In genomic region chrX:136431625-136432024, GRCh38 we compare ENCODE assay signal across 31 cellular contexts. TPM values are rescaled to one million over a fixed set of nuclear protein-coding genes. Genes with fewer than 3 reads are reported as not detected.
"Had no signal": no experiment of that assay in that cellular context is flagged by ENCODE, and none has a peak within 500 bp of the region (broad histone marks: within the 10 kb centered on the region; RNA-seq: fewer than 3 reads in every experiment).

No MANE protein-coding gene starts in this region.

- H3K27me3 Mint-ChIP-seq: activated CD4-positive, alpha-beta memory T cell treated with anti-CD3 and anti-CD28 coated beads, Interleukin-2, amount 10 ng/mL, durations not matched to agents 7 days and 5 days; activated CD8-positive, alpha-beta memory T cell treated with anti-CD3 and anti-CD28 coated beads, Interleukin-2, amount 10 ng/mL, durations not matched to agents 7 days and 5 days; activated naive CD4-positive, alpha-beta T cell treated with anti-CD3 and anti-CD28 coated beads, Interleukin-2, amount 50 U/mL, for 24 hours; activated naive CD8-positive, alpha-beta T cell treated with anti-CD3 and anti-CD28 coated beads for 36 hours; activated naive CD8-positive, alpha-beta T cell treated with anti-CD3 and anti-CD28 coated beads, Interleukin-2, amount 50 U/mL, for 24 hours had no signal

- H3K36me3 Mint-ChIP-seq: activated CD8-positive, alpha-beta memory T cell treated with anti-CD3 and anti-CD28 coated beads, Interleukin-2, amount 10 ng/mL, durations not matched to agents 7 days and 5 days; activated naive CD4-positive, alpha-beta T cell treated with anti-CD3 and anti-CD28 coated beads, Interleukin-2, amount 50 U/mL, for 24 hours; activated naive CD8-positive, alpha-beta T cell treated with anti-CD3 and anti-CD28 coated beads for 36 hours had no signal

- H3K9me3 Mint-ChIP-seq: activated CD4-positive, alpha-beta memory T cell treated with anti-CD3 and anti-CD28 coated beads, Interleukin-2, amount 10 ng/mL, durations not matched to agents 7 days and 5 days; activated naive CD4-positive, alpha-beta T cell treated with anti-CD3 and anti-CD28 coated beads, Interleukin-2, amount 50 U/mL, for 24 hours; activated naive CD8-positive, alpha-beta T cell treated with anti-CD3 and anti-CD28 coated beads, Interleukin-2, amount 50 U/mL, for 24 hours; activated T-cell treated with anti-CD3 and anti-CD28 coated beads, Interleukin-2, amount 50 U/mL, for 24 hours; effector memory CD8-positive, alpha-beta T cell had no signal

- DNase-seq: activated CD4-positive, alpha-beta memory T cell treated with anti-CD3 and anti-CD28 coated beads, Interleukin-2, amount 10 ng/mL, durations not matched to agents 7 days and 5 days; activated CD4-positive, alpha-beta T cell treated with anti-CD3 and anti-CD28 coated beads for 48 hours; activated CD4-positive, CD25-positive, alpha-beta regulatory T cell; activated CD4-positive, CD25-positive, alpha-beta regulatory T cell treated with anti-CD3 and anti-CD28 coated beads, Interleukin-2, amount 50 U/mL, for 72 hours; activated CD8-positive, alpha-beta memory T cell treated with anti-CD3 and anti-CD28 coated beads, Interleukin-2, amount 10 ng/mL, durations not matched to agents 7 days and 5 days; activated CD8-positive, alpha-beta memory T cell treated with anti-CD3 and anti-CD28 coated beads, Interleukin-2, amount 50 U/mL, for 4 hours; activated gamma-delta T cell; activated naive CD4-positive, alpha-beta T cell; activated naive CD8-positive, alpha-beta T cell treated with anti-CD3 and anti-CD28 coated beads for 36 hours; activated naive CD8-positive, alpha-beta T cell treated with anti-CD3 and anti-CD28 coated beads, Interleukin-2, amount 50 U/mL, for 24 hours; activated T-cell treated with anti-CD3 and anti-CD28 coated beads, Interleukin-2, amount 50 U/mL, for 24 hours; adrenal gland; amygdala; aorta; body of pancreas; caudate nucleus; cortex of kidney; dermis blood vessel endothelial cell; effector CD4-positive, alpha-beta T cell; effector memory CD8-positive, alpha-beta T cell; erythroblast; foreskin keratinocyte; gastrocnemius medialis; glutamatergic neuron; heart left ventricle; T-helper 2 cell had no signal

- H3K4me3 Mint-ChIP-seq: activated CD4-positive, alpha-beta memory T cell treated with anti-CD3 and anti-CD28 coated beads, Interleukin-2, amount 10 ng/mL, durations not matched to agents 7 days and 5 days; activated CD8-positive, alpha-beta memory T cell treated with anti-CD3 and anti-CD28 coated beads, Interleukin-2, amount 10 ng/mL, durations not matched to agents 7 days and 5 days; activated naive CD4-positive, alpha-beta T cell treated with anti-CD3 and anti-CD28 coated beads, Interleukin-2, amount 50 U/mL, for 24 hours; activated naive CD8-positive, alpha-beta T cell treated with anti-CD3 and anti-CD28 coated beads for 36 hours; activated naive CD8-positive, alpha-beta T cell treated with anti-CD3 and anti-CD28 coated beads, Interleukin-2, amount 50 U/mL, for 24 hours; activated T-cell treated with anti-CD3 and anti-CD28 coated beads, Interleukin-2, amount 50 U/mL, for 24 hours; effector memory CD8-positive, alpha-beta T cell had no signal

- H3K4me1 Mint-ChIP-seq: activated naive CD4-positive, alpha-beta T cell treated with anti-CD3 and anti-CD28 coated beads, Interleukin-2, amount 50 U/mL, for 24 hours had no signal

- H3K27ac Mint-ChIP-seq: activated CD4-positive, alpha-beta memory T cell treated with anti-CD3 and anti-CD28 coated beads, Interleukin-2, amount 10 ng/mL, durations not matched to agents 7 days and 5 days; activated CD8-positive, alpha-beta memory T cell treated with anti-CD3 and anti-CD28 coated beads, Interleukin-2, amount 10 ng/mL, durations not matched to agents 7 days and 5 days; activated naive CD4-positive, alpha-beta T cell treated with anti-CD3 and anti-CD28 coated beads, Interleukin-2, amount 50 U/mL, for 24 hours; activated naive CD8-positive, alpha-beta T cell treated with anti-CD3 and anti-CD28 coated beads for 36 hours; activated naive CD8-positive, alpha-beta T cell treated with anti-CD3 and anti-CD28 coated beads, Interleukin-2, amount 50 U/mL, for 24 hours; activated T-cell treated with anti-CD3 and anti-CD28 coated beads, Interleukin-2, amount 50 U/mL, for 24 hours; effector memory CD8-positive, alpha-beta T cell had no signal

RNA-seq across cellular contexts. Expression of gene BRS3, which starts 56.1 kb away (rescaled TPM):
- total RNA-seq: activated CD4-positive, alpha-beta memory T cell treated with anti-CD3 and anti-CD28 coated beads, Interleukin-2, amount 10 ng/mL, durations not matched to agents 7 days and 5 days; activated CD8-positive, alpha-beta memory T cell treated with anti-CD3 and anti-CD28 coated beads for 36 hours; activated CD8-positive, alpha-beta memory T cell treated with anti-CD3 and anti-CD28 coated beads, Interleukin-2, amount 10 ng/mL, durations not matched to agents 7 days and 5 days; activated naive CD8-positive, alpha-beta T cell treated with anti-CD3 and anti-CD28 coated beads for 36 hours; adrenal gland; aorta; body of pancreas; chondrocyte; dermis blood vessel endothelial cell; esophagus muscularis mucosa; foreskin keratinocyte; gastrocnemius medialis; heart left ventricle; T-helper 1 cell treated with Interleukin-12 subunit alpha and Interleukin-12 subunit beta and Interleukin-4 antibody, amounts not matched to agents 30 ng/mL and 1 ng/mL, for 36 hours had no signal
